31 cellular contexts compared by ENCODE assay signal in genomic region chr6:97021194-97021593, GRCh38.
"Had no signal": no experiment of that assay in that cellular context is flagged by ENCODE, and none has a peak within 500 bp of the region (broad histone marks: within the 10 kb centered on the region; RNA-seq: fewer than 3 reads in every experiment).

No MANE protein-coding gene starts in this region.

- H3K4me3 Mint-ChIP-seq: activated CD4-positive, alpha-beta T cell treated with anti-CD3 and anti-CD28 coated beads for 36 hours; activated CD4-positive, alpha-beta T cell treated with anti-CD3 and anti-CD28 coated beads, Interleukin-2, amount 10 ng/mL, durations not matched to agents 7 days and 5 days; activated naive CD4-positive, alpha-beta T cell treated with anti-CD3 and anti-CD28 coated beads for 36 hours; activated T-cell treated with anti-CD3 and anti-CD28 coated beads, Interleukin-2, amount 50 U/mL, for 4 hours; activated T-helper 1 cell treated with anti-CD3 and anti-CD28 coated beads, Interleukin-12 subunit alpha, Interleukin-12 subunit beta, Interleukin-2, Interleukin-4 antibody, amounts not matched to agents 30 ng/mL and 10 ng/mL and 1 ng/mL, durations not matched to agents 14 hours and 24 hours and 36 hours; T-helper 1 cell treated with Interleukin-12 subunit alpha and Interleukin-12 subunit beta and Interleukin-4 antibody, amounts not matched to agents 30 μg/mL and 1 μg/mL, for 36 hours; T-helper 2 cell treated with Interferon-gamma antibody and Interleukin-4, amounts not matched to agents 5 μg/mL and 100 μg/mL, for 36 hours; WTC11 had no signal

- H3K27me3 Mint-ChIP-seq: activated CD4-positive, alpha-beta T cell treated with anti-CD3 and anti-CD28 coated beads for 36 hours; activated CD4-positive, alpha-beta T cell treated with anti-CD3 and anti-CD28 coated beads, Interleukin-2, amount 10 ng/mL, durations not matched to agents 7 days and 5 days had no signal

- DNase-seq: activated CD4-positive, alpha-beta T cell treated with anti-CD3 and anti-CD28 coated beads for 36 hours; activated CD4-positive, alpha-beta T cell treated with anti-CD3 and anti-CD28 coated beads, Interleukin-2, amount 10 ng/mL, durations not matched to agents 7 days and 5 days; activated CD4-positive, alpha-beta T cell treated with anti-CD3 and anti-CD28 coated beads, Interleukin-2, amount 50 U/mL, for 48 hours; activated CD8-positive, alpha-beta memory T cell treated with anti-CD3 and anti-CD28 coated beads, Interleukin-2, amount 50 U/mL, for 4 hours; activated gamma-delta T cell treated with Interleukin-2 at 50 U/mL for 16 hours; activated naive CD4-positive, alpha-beta T cell treated with anti-CD3 and anti-CD28 coated beads for 36 hours; activated T-cell treated with anti-CD3 and anti-CD28 coated beads for 4 hours; activated T-cell treated with anti-CD3 and anti-CD28 coated beads, Interleukin-2, amount 50 U/mL, for 4 hours; adrenal gland; body of pancreas; caudate nucleus; cerebellar nuclear complex; NCI-H1105; NCI-H1417 treated with DMSO at 0.1 percent for 48 hours; NCI-H187 treated with DMSO at 0.1 percent for 48 hours; NCI-H2081 treated with DMSO at 0.1 percent for 48 hours; NCI-H345; NCI-H524 treated with DMSO at 0.1 percent for 48 hours; NK-92 treated with Interleukin-12 subunit alpha and Interleukin-12 subunit beta, amount 100 ng/mL, for 24 hours; PC-3; Peyer's patch; RPMI8226; SHP77 treated with DMSO at 0.1 percent for 48 hours; SK-N-SH had no signal

- ATAC-seq: activated CD4-positive, alpha-beta T cell treated with anti-CD3 and anti-CD28 coated beads for 36 hours; activated CD4-positive, CD25-positive, alpha-beta regulatory T cell treated with anti-CD3 and anti-CD28 coated beads, Interleukin-2, amount 50 U/mL, for 24 hours; activated naive CD4-positive, alpha-beta T cell treated with anti-CD3 and anti-CD28 coated beads, Interleukin-2, amount 50 U/mL, for 72 hours; activated T-cell treated with anti-CD3 and anti-CD28 coated beads, Interleukin-2, amount 50 U/mL, for 4 hours; body of pancreas; PC-3; WTC11 had no signal

- H3K9me3 Mint-ChIP-seq: activated T-cell treated with anti-CD3 and anti-CD28 coated beads, Interleukin-2, amount 50 U/mL, for 4 hours; activated T-helper 1 cell treated with anti-CD3 and anti-CD28 coated beads, Interleukin-12 subunit alpha, Interleukin-12 subunit beta, Interleukin-2, Interleukin-4 antibody, amounts not matched to agents 30 ng/mL and 10 ng/mL and 1 ng/mL, durations not matched to agents 14 hours and 24 hours and 36 hours had no signal

- H3K4me1 ChIP-seq: adrenal gland, body of pancreas, Peyer's patch, SJSA1 had no signal

- H3K27ac ChIP-seq: adrenal gland, body of pancreas, Peyer's patch, SJSA1 had no signal

- H3K4me1 Mint-ChIP-seq: activated CD4-positive, alpha-beta T cell treated with anti-CD3 and anti-CD28 coated beads for 36 hours; activated CD4-positive, alpha-beta T cell treated with anti-CD3 and anti-CD28 coated beads, Interleukin-2, amount 10 ng/mL, durations not matched to agents 7 days and 5 days; WTC11 had no signal

- H3K27me3 ChIP-seq: adrenal gland, body of pancreas, Peyer's patch, SJSA1 had no signal

- H3K27ac Mint-ChIP-seq: activated CD4-positive, alpha-beta T cell treated with anti-CD3 and anti-CD28 coated beads for 36 hours; activated CD4-positive, alpha-beta T cell treated with anti-CD3 and anti-CD28 coated beads, Interleukin-2, amount 10 ng/mL, durations not matched to agents 7 days and 5 days; activated naive CD4-positive, alpha-beta T cell treated with anti-CD3 and anti-CD28 coated beads for 36 hours; activated naive CD4-positive, alpha-beta T cell treated with anti-CD3 and anti-CD28 coated beads, Interleukin-2, amount 50 U/mL, for 72 hours; activated T-helper 1 cell treated with anti-CD3 and anti-CD28 coated beads, Interleukin-12 subunit alpha, Interleukin-12 subunit beta, Interleukin-2, Interleukin-4 antibody, amounts not matched to agents 30 ng/mL and 10 ng/mL and 1 ng/mL, durations not matched to agents 14 hours and 24 hours and 36 hours; T-helper 1 cell treated with Interleukin-12 subunit alpha and Interleukin-12 subunit beta and Interleukin-4 antibody, amounts not matched to agents 30 μg/mL and 1 μg/mL, for 36 hours; T-helper 2 cell treated with Interferon-gamma antibody and Interleukin-4, amounts not matched to agents 5 μg/mL and 100 μg/mL, for 36 hours; WTC11 had no signal
